In genomic region chr10:119444866-119445265, GRCh38 we compare ENCODE assay signal across 14 cellular contexts.
DNase-seq lines count a peak whose midpoint lies in the region; ATAC-seq and TF ChIP-seq lines count a peak whose summit lies in the region.
"Had no signal": no experiment of that assay in that cellular context is flagged by ENCODE, and none has a peak within 500 bp of the region (broad histone marks: within the 10 kb centered on the region; RNA-seq: fewer than 3 reads in every experiment).

No MANE protein-coding gene starts in this region.

- TF ChIP-seq CTCF in neural crest cell (conservative IDR thresholded peaks at IDR 0.05): no peak

- DNase-seq in activated naive CD4-positive, alpha-beta T cell treated with anti-CD3 and anti-CD28 coated beads, Interleukin-2, amount 50 U/mL, for 72 hours (ENCODE audit: low spot score in 2 of 2): no peak
- DNase-seq in activated naive CD4-positive, alpha-beta T cell treated with anti-CD3 and anti-CD28 coated beads, Interleukin-2, amount 50 U/mL, for 16 hours: no peak
- no peak for DNase-seq in central memory CD8-positive, alpha-beta T cell (ENCODE audit: low spot score in 2 of 2)
- DNase-seq in neural crest cell (ENCODE audit: low read depth, low spot score): no peak
- DNase-seq in Kasumi-1 (lab: John Stamatoyannopoulos, UW): no peak
- DNase-seq in stimulated activated naive CD8-positive, alpha-beta T cell treated with anti-CD3 and anti-CD28 coated beads, Interleukin-15, amount 100 ng/mL, for 72 hours: no peak
- DNase-seq in NCI-H2196 (lab: John Stamatoyannopoulos, UW; ENCODE audit: unreplicated experiment): no peak
- DNase-seq: amniotic stem cell, NCI-H1436 treated with DMSO at 0.1 percent for 48 hours had no signal

- H3K4me1 Mint-ChIP-seq in central memory CD8-positive, alpha-beta T cell: peaks cover 10% of the 10 kb centered on the region
- peaks cover 13% of the 10 kb centered on the region for H3K4me1 Mint-ChIP-seq in neural crest cell
- H3K4me1 Mint-ChIP-seq in stimulated activated naive CD8-positive, alpha-beta T cell treated with anti-CD3 and anti-CD28 coated beads, Interleukin-15, amount 100 ng/mL, for 72 hours: peaks cover 32% of the 10 kb centered on the region

- H3K36me3 Mint-ChIP-seq in activated naive CD4-positive, alpha-beta T cell treated with anti-CD3 and anti-CD28 coated beads, Interleukin-2, amount 50 U/mL, for 72 hours: no peaks in the 10 kb centered on the region
- H3K36me3 Mint-ChIP-seq in central memory CD8-positive, alpha-beta T cell (ENCODE audit: insufficient read depth): peaks cover 5% of the 10 kb centered on the region
- H3K36me3 Mint-ChIP-seq in neural crest cell (ENCODE audit: low read depth): no peaks in the 10 kb centered on the region
- H3K36me3 Mint-ChIP-seq: WTC11 had no signal

- H3K27ac Mint-ChIP-seq in activated naive CD4-positive, alpha-beta T cell treated with anti-CD3 and anti-CD28 coated beads, Interleukin-2, amount 50 U/mL, for 72 hours: peak overlapping the region in 1 of 2 donors; percentile 32
- H3K27ac Mint-ChIP-seq in central memory CD8-positive, alpha-beta T cell (ENCODE audit: low read depth): peak overlapping the region; percentile 68
- H3K27ac Mint-ChIP-seq in neural crest cell (ENCODE audit: unreplicated experiment): peak overlapping the region; percentile 27
- no peak overlapping the region for H3K27ac Mint-ChIP-seq in stimulated activated naive CD8-positive, alpha-beta T cell treated with anti-CD3 and anti-CD28 coated beads, Interleukin-15, amount 100 ng/mL, for 72 hours
- H3K27ac Mint-ChIP-seq: HFFc6, progenitor cell of endocrine pancreas, WTC11 had no signal

- H3K9me3 Mint-ChIP-seq in activated naive CD4-positive, alpha-beta T cell treated with anti-CD3 and anti-CD28 coated beads, Interleukin-2, amount 50 U/mL, for 72 hours: no peaks in the 10 kb centered on the region
- H3K9me3 Mint-ChIP-seq in central memory CD8-positive, alpha-beta T cell: no peaks in the 10 kb centered on the region
- no peaks in the 10 kb centered on the region for H3K9me3 Mint-ChIP-seq in neural crest cell
- H3K9me3 Mint-ChIP-seq in stimulated activated naive CD8-positive, alpha-beta T cell treated with anti-CD3 and anti-CD28 coated beads, Interleukin-15, amount 100 ng/mL, for 72 hours: no peaks in the 10 kb centered on the region
- H3K9me3 Mint-ChIP-seq: CD8-positive, alpha-beta memory T cell; HFFc6; WTC11 had no signal

- no peaks in the 10 kb centered on the region for H3K27me3 Mint-ChIP-seq in central memory CD8-positive, alpha-beta T cell
- no peaks in the 10 kb centered on the region for H3K27me3 Mint-ChIP-seq in neural crest cell (ENCODE audit: low read depth)
- H3K27me3 Mint-ChIP-seq in stimulated activated naive CD8-positive, alpha-beta T cell treated with anti-CD3 and anti-CD28 coated beads, Interleukin-15, amount 100 ng/mL, for 72 hours: no peaks in the 10 kb centered on the region
- H3K27me3 Mint-ChIP-seq: CD8-positive, alpha-beta memory T cell; progenitor cell of endocrine pancreas had no signal

- H3K4me3 Mint-ChIP-seq in central memory CD8-positive, alpha-beta T cell: no peak overlapping the region
- H3K4me3 Mint-ChIP-seq in neural crest cell: no peak overlapping the region
- H3K4me3 Mint-ChIP-seq in stimulated activated naive CD8-positive, alpha-beta T cell treated with anti-CD3 and anti-CD28 coated beads, Interleukin-15, amount 100 ng/mL, for 72 hours: no peak overlapping the region
- H3K4me3 Mint-ChIP-seq: CD8-positive, alpha-beta memory T cell; HFFc6; WTC11 had no signal

- peak; percentile 11 to 33 for ATAC-seq in activated naive CD4-positive, alpha-beta T cell treated with anti-CD3 and anti-CD28 coated beads, Interleukin-2, amount 50 U/mL, for 72 hours
- ATAC-seq in HG02973 (IDR thresholded peaks at IDR 0.05; ENCODE audit: unreplicated experiment): peak; percentile 13
- no peak for ATAC-seq in central memory CD8-positive, alpha-beta T cell (replicated peaks; ENCODE audit: extremely low read depth, poor library complexity, severe bottlenecking)
- ATAC-seq in stimulated activated naive CD8-positive, alpha-beta T cell treated with anti-CD3 and anti-CD28 coated beads, Interleukin-15, amount 100 ng/mL, for 72 hours: no peak

Comparison
In these comparisons a context has a peak if more than half of its experiments do, and no peak if none do; other contexts are left out.
1. ATAC-seq: peak in activated naive CD4-positive, alpha-beta T cell treated with anti-CD3 and anti-CD28 coated beads, Interleukin-2, amount 50 U/mL, for 72 hours (2 of 2) and HG02973 (single experiment); none in central memory CD8-positive, alpha-beta T cell (single experiment) and stimulated activated naive CD8-positive, alpha-beta T cell treated with anti-CD3 and anti-CD28 coated beads, Interleukin-15, amount 100 ng/mL, for 72 hours (single experiment).
2. H3K27ac Mint-ChIP-seq: peak in central memory CD8-positive, alpha-beta T cell (single experiment) and neural crest cell (single experiment); none in stimulated activated naive CD8-positive, alpha-beta T cell treated with anti-CD3 and anti-CD28 coated beads, Interleukin-15, amount 100 ng/mL, for 72 hours (0 of 2).